ENCODE assay signal across 1 cellular context in genomic region chrX:41265615-41266014, GRCh38.
TF ChIP-seq lines count a peak whose summit lies in the region.

No MANE protein-coding gene starts in this region.

TF ChIP-seq in SK-N-SH treated with all-trans-retinoic acid at 6 μM for 48 hours, 23 proteins besides CTCF, POLR2A, EP300 and RAD21 (continued from another document):
- TF ChIP-seq CSRNP3 (CRISPR knock-in tag; IDR thresholded peaks at IDR 0.05) = no peak
